In the genomic region with DNA sequence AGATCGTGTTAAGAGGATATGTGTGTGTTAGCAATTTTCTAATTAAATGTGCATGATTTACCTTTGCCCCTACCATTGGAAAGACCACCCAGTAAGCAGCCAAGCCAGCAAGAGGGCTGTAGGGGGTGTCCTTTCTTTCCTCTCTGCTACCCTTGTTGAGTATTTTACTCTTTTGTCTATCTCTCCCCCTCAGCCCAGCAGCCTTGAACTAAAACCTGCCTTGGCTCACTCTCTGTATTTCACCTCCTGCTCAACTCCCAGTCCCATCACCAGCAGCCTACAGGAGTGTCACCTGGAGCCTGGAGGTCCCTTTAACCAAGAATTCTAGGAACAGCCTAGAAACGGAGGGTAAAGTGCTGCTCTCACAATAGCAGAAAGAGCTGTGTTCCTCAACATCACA, we compare ENCODE assay signal across 14 cellular contexts.
"Had no signal": no experiment of that assay in that cellular context is flagged by ENCODE, and none has a peak within 500 bp of the region (broad histone marks: within the 10 kb centered on the region; RNA-seq: fewer than 3 reads in every experiment).

No MANE protein-coding gene starts in this region.

- ATAC-seq: activated CD4-positive, CD25-positive, alpha-beta regulatory T cell treated with anti-CD3 and anti-CD28 coated beads, Interleukin-2, amount 50 U/mL, for 24 hours; activated CD8-positive, alpha-beta memory T cell treated with anti-CD3 and anti-CD28 coated beads, Interleukin-2, amount 10 ng/mL, durations not matched to agents 7 days and 5 days; foreskin keratinocyte; right cardiac atrium had no signal

- H3K27ac Mint-ChIP-seq: activated CD8-positive, alpha-beta memory T cell treated with anti-CD3 and anti-CD28 coated beads, Interleukin-2, amount 10 ng/mL, durations not matched to agents 7 days and 5 days; mesothelial cell of epicardium had no signal

- H3K4me3 Mint-ChIP-seq: activated CD8-positive, alpha-beta memory T cell treated with anti-CD3 and anti-CD28 coated beads, Interleukin-2, amount 10 ng/mL, durations not matched to agents 7 days and 5 days; mesothelial cell of epicardium had no signal

- H3K27me3 Mint-ChIP-seq: activated CD8-positive, alpha-beta memory T cell treated with anti-CD3 and anti-CD28 coated beads, Interleukin-2, amount 10 ng/mL, durations not matched to agents 7 days and 5 days had no signal

- H3K36me3 Mint-ChIP-seq: mesothelial cell of epicardium had no signal

- DNase-seq: activated CD4-positive, alpha-beta T cell treated with anti-CD3 and anti-CD28 coated beads, Interleukin-2, amount 50 U/mL, for 48 hours; activated CD8-positive, alpha-beta memory T cell treated with anti-CD3 and anti-CD28 coated beads, Interleukin-2, amount 10 ng/mL, durations not matched to agents 7 days and 5 days; activated naive CD4-positive, alpha-beta T cell treated with Interleukin-2 at 50 U/mL for 16 hours; activated T-cell treated with anti-CD3 and anti-CD28 coated beads, Interleukin-2, amount 50 U/mL, for 48 hours; adrenal gland; foreskin keratinocyte; head of caudate nucleus; posterior cingulate gyrus; right cardiac atrium; small intestine; stimulated activated naive CD4-positive, alpha-beta T cell; testis had no signal

- H3K9me3 Mint-ChIP-seq: mesothelial cell of epicardium had no signal
